Comparison of ENCODE assay signal across 21 cellular contexts in genomic region chr7:115526272-115526671, GRCh38.
DNase-seq lines count a peak whose midpoint lies in the region; ATAC-seq, FAIRE-seq and TF ChIP-seq lines count a peak whose summit lies in the region.
"Had no signal": no experiment of that assay in that cellular context is flagged by ENCODE, and none has a peak within 500 bp of the region (broad histone marks: within the 10 kb centered on the region; RNA-seq: fewer than 3 reads in every experiment).

No MANE protein-coding gene starts in this region.

- TF ChIP-seq CTCF in endothelial cell of umbilical vein (IDR thresholded peaks at IDR 0.05; ENCODE audit: extremely low read depth in 1 of 2, insufficient read depth in 1 of 2, low read depth in 1 of 2, low read length in 2 of 2) (no peak), smooth muscle cell (IDR thresholded peaks at IDR 0.05; ENCODE audit: borderline replicate concordance, insufficient read depth, poor library complexity, severe bottlenecking) (no peak)

- H3K27me3 ChIP-seq in endothelial cell of umbilical vein (ENCODE audit: control insufficient read depth in 2 of 2, insufficient read depth in 2 of 2, low read length in 2 of 2) (no peaks in the 10 kb centered on the region), smooth muscle cell (ENCODE audit: low read depth) (no peaks in the 10 kb centered on the region)

- H3K79me2 ChIP-seq in endothelial cell of umbilical vein (ENCODE audit: control insufficient read depth, insufficient read depth, low read length) (no peaks in the 10 kb centered on the region), smooth muscle cell (ENCODE audit: low read depth) (no peaks in the 10 kb centered on the region)

- H2AFZ ChIP-seq in endothelial cell of umbilical vein (ENCODE audit: low read depth, low read length) (no peak overlapping the region), smooth muscle cell (ENCODE audit: low read depth) (peak overlapping the region; percentile 39)

- 49% methylated on average over 3 of the region's 3 CpGs for WGBS in smooth muscle cell (ENCODE audit: low lambda C conversion rate)

- H3K4me2 ChIP-seq in endothelial cell of umbilical vein (ENCODE audit: insufficient read depth, low read length) (no peak overlapping the region), smooth muscle cell (no peak overlapping the region)

- no peaks in the 10 kb centered on the region for H3K4me1 ChIP-seq in endothelial cell of umbilical vein (ENCODE audit: control insufficient read depth, extremely low read depth, insufficient read depth, low read length)
- peaks cover 9% of the 10 kb centered on the region for H3K4me1 ChIP-seq in smooth muscle cell (ENCODE audit: low read depth)

- CTCF ChIA-PET in endothelial cell of umbilical vein (lab: Charles Lee) = no interaction called here

- DNase-seq in NCI-H69 (lab: John Stamatoyannopoulos, UW) = peak; percentile 83
- no peak for DNase-seq in endothelial cell of umbilical vein (ENCODE audit: low read depth, low spot score)
- peak; percentile 56 for DNase-seq in iPS-NIHi11 (ENCODE audit: low spot score)
- DNase-seq in smooth muscle cell (lab: John Stamatoyannopoulos, UW; ENCODE audit: unreplicated experiment) = no peak
- DNase-seq in NCI-H2171 (lab: John Stamatoyannopoulos, UW) = no peak
- no peak for DNase-seq in NOMO-1 treated with dmso at 0.1 percent for 144 hours (lab: John Stamatoyannopoulos, UW; ENCODE audit: unreplicated experiment)
- DNase-seq: ACHN; C1 segment of cervical spinal cord; CD8-positive, alpha-beta memory T cell; DMS79 treated with DMSO at 0.1 percent for 48 hours; HCEC 1CT; MV-4-11; NCI-H1694 treated with DMSO at 0.1 percent for 48 hours; NCI-H526 treated with DMSO at 0.1 percent for 48 hours; NK-92 treated with Interleukin-12 subunit alpha and Interleukin-12 subunit beta, amount 100 ng/mL, for 24 hours; OCI-M1; SHP77 had no signal

- ATAC-seq in HG02970 (IDR thresholded peaks at IDR 0.05; ENCODE audit: low FRiP score, unreplicated experiment) = no peak
- ATAC-seq: K562 had no signal

- H3K27ac ChIP-seq in endothelial cell of umbilical vein (ENCODE audit: insufficient read depth, low read depth, low read length) = no peak overlapping the region
- no peak overlapping the region for H3K27ac ChIP-seq in smooth muscle cell (ENCODE audit: low read depth)
- H3K27ac ChIP-seq: SK-N-MC had no signal

- intact Hi-C loops in endothelial cell of umbilical vein (cut with micrococcal nuclease) = no loop called here

- H3K9ac ChIP-seq in endothelial cell of umbilical vein (replicated peaks; ENCODE audit: extremely low read depth, insufficient read depth, low read length) (no peak overlapping the region), smooth muscle cell (ENCODE audit: low read depth) (no peak overlapping the region)

- H3K9me3 ChIP-seq in endothelial cell of umbilical vein (replicated peaks; ENCODE audit: control insufficient read depth, insufficient read depth, low read length) = no peaks in the 10 kb centered on the region
- no peaks in the 10 kb centered on the region for H3K9me3 ChIP-seq in smooth muscle cell (replicated peaks; ENCODE audit: low read depth)

- no peaks in the 10 kb centered on the region for H4K20me1 ChIP-seq in endothelial cell of umbilical vein (replicated peaks; ENCODE audit: control insufficient read depth, extremely low read depth, insufficient read depth, low read length)
- no peaks in the 10 kb centered on the region for H4K20me1 ChIP-seq in smooth muscle cell (ENCODE audit: low read depth)

- dilution Hi-C loops in endothelial cell of umbilical vein (cut with MboI; ENCODE audit: extremely low pct_ligation_motif_present, low sequenced_read_pairs) = no loop called here

- POLR2A ChIA-PET in endothelial cell of umbilical vein (lab: Charles Lee) = no interaction called here

- H3K36me3 ChIP-seq in endothelial cell of umbilical vein (ENCODE audit: control insufficient read depth in 2 of 2, extremely low read depth in 1 of 2, insufficient read depth in 2 of 2, low read length in 2 of 2) (no peaks in the 10 kb centered on the region), smooth muscle cell (ENCODE audit: low read depth) (no peaks in the 10 kb centered on the region)

- TF ChIP-seq POLR2A in endothelial cell of umbilical vein (IDR thresholded peaks at IDR 0.05; ENCODE audit: low read depth, low read length) = no peak

- H3K9me1 ChIP-seq in endothelial cell of umbilical vein (replicated peaks; ENCODE audit: control insufficient read depth, extremely low read depth, insufficient read depth, low read length) = no peaks in the 10 kb centered on the region

- FAIRE-seq in endothelial cell of umbilical vein (lab: Jason Lieb, UNC) = peak; percentile 46
- FAIRE-seq: D721Med, K562 had no signal

- no TSS peak for BruUV-seq in endothelial cell of umbilical vein (replicated peaks; lab: Mats Ljungman, UMichigan)

- no peaks in the 10 kb centered on the region for H3F3A ChIP-seq in smooth muscle cell (ENCODE audit: low read depth)

- H3K4me3 ChIP-seq in endothelial cell of umbilical vein (replicated peaks in 1 of 3; ENCODE audit: insufficient read depth in 1 of 3, low read depth in 1 of 3, low read length in 3 of 3) (no peak overlapping the region), smooth muscle cell (no peak overlapping the region)
- H3K4me3 ChIP-seq: K562, SK-N-MC had no signal

TF ChIP-seq in endothelial cell of umbilical vein, 7 proteins besides CTCF, POLR2A, EP300 and RAD21:
- TF ChIP-seq MYC (IDR thresholded peaks at IDR 0.05; ENCODE audit: low read depth, low read length) (no peak), FOS (IDR thresholded peaks at IDR 0.05; ENCODE audit: borderline replicate concordance, insufficient read depth, low read length) (no peak), POLR2AphosphoS5 (IDR thresholded peaks at IDR 0.05; ENCODE audit: insufficient read depth, low read depth, low read length) (no peak), GATA2 (IDR thresholded peaks at IDR 0.05; ENCODE audit: insufficient read depth, insufficient read length, low read depth, low read length) (no peak), JUN (IDR thresholded peaks at IDR 0.05; ENCODE audit: borderline replicate concordance, insufficient read depth, insufficient read length, low read depth) (no peak), EZH2 (IDR thresholded peaks at IDR 0.05; ENCODE audit: borderline replicate concordance, low read depth, low read length, severe bottlenecking) (no peak)
- TF ChIP-seq, protein P1, sequence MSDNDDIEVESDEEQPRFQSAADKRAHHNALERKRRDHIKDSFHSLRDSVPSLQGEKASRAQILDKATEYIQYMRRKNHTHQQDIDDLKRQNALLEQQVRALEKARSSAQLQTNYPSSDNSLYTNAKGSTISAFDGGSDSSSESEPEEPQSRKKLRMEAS (IDR thresholded peaks at IDR 0.05; ENCODE audit: insufficient read depth, insufficient read length) = no peak

Comparison
In these comparisons a context has a peak if more than half of its experiments do, and no peak if none do; other contexts are left out.
1. DNase-seq: peak in NCI-H69 (single experiment) and iPS-NIHi11 (single experiment); none in endothelial cell of umbilical vein (single experiment), smooth muscle cell (single experiment), NCI-H2171 (single experiment) and NOMO-1 treated with dmso at 0.1 percent for 144 hours (single experiment).